Comparison of ENCODE assay signal across 20 cellular contexts in the genomic region with DNA sequence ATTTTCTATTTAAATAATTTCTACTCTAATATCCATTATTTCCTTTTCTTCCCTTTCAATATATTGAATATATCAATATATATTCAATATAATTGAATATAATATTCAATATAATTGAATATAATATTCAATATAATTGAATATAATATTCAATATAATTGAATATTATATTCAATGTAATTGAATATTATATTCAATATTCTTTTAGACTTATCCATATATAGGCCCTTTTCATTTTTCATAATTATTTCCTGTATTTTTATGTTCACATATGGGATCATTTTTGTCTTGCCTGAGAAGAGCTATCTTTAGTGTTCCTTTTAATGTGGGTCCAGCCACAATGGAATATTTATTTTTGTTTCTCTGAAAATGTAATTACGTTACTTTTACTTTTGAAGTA.
A peak's percentile ranks its signal among the peaks of the same experiment; 100 is the strongest.
DNase-seq lines count a peak whose midpoint lies in the region; ATAC-seq, FAIRE-seq and TF ChIP-seq lines count a peak whose summit lies in the region.
"Had no signal": no experiment of that assay in that cellular context is flagged by ENCODE, and none has a peak within 500 bp of the region (broad histone marks: within the 10 kb centered on the region; RNA-seq: fewer than 3 reads in every experiment).

No MANE protein-coding gene starts in this region.

- no peaks in the 10 kb centered on the region for H3K79me2 ChIP-seq in trophoblast cell (ENCODE audit: control insufficient read depth, insufficient read depth, low read length, poor library complexity)

- DNase-seq in kidney (no peak), trophoblast cell (no peak), UCSD-AML1 (lab: John Stamatoyannopoulos, UW; ENCODE audit: unreplicated experiment) (no peak), NCI-H345 treated with DMSO at 0.1 percent for 48 hours (lab: John Stamatoyannopoulos, UW; ENCODE audit: unreplicated experiment) (no peak)
- DNase-seq: 8988T; C1 segment of cervical spinal cord; Calu3; CD4-positive, alpha-beta memory T cell; COR-L47; DMS53; DMS79 treated with DMSO at 0.1 percent for 48 hours; GM23248; H7; HCEC 1CT had no signal

- H3K4me3 ChIP-seq in kidney (ENCODE audit: low read length in 2 of 2) (no peak overlapping the region), trophoblast cell (ENCODE audit: low read depth, low read length) (no peak overlapping the region)
- H3K4me3 ChIP-seq: GM23248 had no signal

- H4K91ac ChIP-seq in trophoblast cell (ENCODE audit: low read depth, low read length), result no peak overlapping the region

- H3K36me3 ChIP-seq in kidney (ENCODE audit: control insufficient read depth in 1 of 2, insufficient read depth in 2 of 2, low read length in 2 of 2) (no peaks in the 10 kb centered on the region), trophoblast cell (ENCODE audit: control insufficient read depth in 1 of 2, insufficient read depth in 2 of 2, low read length in 2 of 2) (no peaks in the 10 kb centered on the region)

- H3K14ac ChIP-seq in trophoblast cell (ENCODE audit: low read length), result no peak overlapping the region

- no peak overlapping the region for H3K4ac ChIP-seq in trophoblast cell (ENCODE audit: low read depth, low read length)

- H3K9ac ChIP-seq in kidney (ENCODE audit: low read length in 2 of 2), result no peak overlapping the region
- no peak overlapping the region for H3K9ac ChIP-seq in trophoblast cell (ENCODE audit: low read length)
- H3K9ac ChIP-seq: GM23248 had no signal

- H3K9me3 ChIP-seq in kidney (ENCODE audit: control insufficient read depth in 1 of 2, low read length in 2 of 2) (no peaks in the 10 kb centered on the region), trophoblast cell (ENCODE audit: insufficient read depth, low read depth, low read length) (no peaks in the 10 kb centered on the region)

- no peak overlapping the region for H3K23ac ChIP-seq in trophoblast cell (ENCODE audit: low read length)

- H3K79me1 ChIP-seq in trophoblast cell (ENCODE audit: low read length), result no peaks in the 10 kb centered on the region

- H2AFZ ChIP-seq in trophoblast cell (ENCODE audit: insufficient read depth, low read length, poor library complexity), result no peak overlapping the region
- H2AFZ ChIP-seq: GM23248 had no signal

- H4K8ac ChIP-seq in trophoblast cell (ENCODE audit: low read depth, low read length), result no peak overlapping the region

- WGBS in trophoblast cell (ENCODE audit: extremely low coverage, insufficient coverage, insufficient read length), result no CpG with 5 or more reads among the region's 1 CpG

- H3K4me1 ChIP-seq in kidney (ENCODE audit: control insufficient read depth in 1 of 2, insufficient read depth in 1 of 2, low read depth in 1 of 2, low read length in 2 of 2), result peaks cover 0 to 2% of the 10 kb centered on the region in 2 donors
- no peaks in the 10 kb centered on the region for H3K4me1 ChIP-seq in trophoblast cell (ENCODE audit: control insufficient read depth in 1 of 2, insufficient read depth in 2 of 2, low read length in 2 of 2)

- H3K27ac ChIP-seq in kidney (ENCODE audit: low read depth in 2 of 2, low read length in 2 of 2) (no peak overlapping the region), trophoblast cell (ENCODE audit: low read depth, low read length) (no peak overlapping the region)
- H3K27ac ChIP-seq: GM23248 had no signal

- H4K12ac ChIP-seq in trophoblast cell (ENCODE audit: low read depth, low read length), result no peak overlapping the region

- no peak overlapping the region for H2BK5ac ChIP-seq in trophoblast cell (ENCODE audit: low read depth, low read length, poor library complexity)

- H3K4me2 ChIP-seq in trophoblast cell (ENCODE audit: low read length), result no peak overlapping the region

- no peak for ATAC-seq in GM18861 (IDR thresholded peaks at IDR 0.05; ENCODE audit: unreplicated experiment)

- no peak for TF ChIP-seq CTCF in kidney (IDR thresholded peaks at IDR 0.05; ENCODE audit: borderline replicate concordance, extremely low read depth, insufficient read depth)

- no peak overlapping the region for H2BK120ac ChIP-seq in trophoblast cell (ENCODE audit: insufficient read depth, low read length, poor library complexity)

- H2AK5ac ChIP-seq in trophoblast cell (ENCODE audit: low read length), result no peak overlapping the region

- H3K27me3 ChIP-seq in trophoblast cell (ENCODE audit: insufficient read depth, low read length), result no peaks in the 10 kb centered on the region

- H2BK12ac ChIP-seq in trophoblast cell (ENCODE audit: low read length), result no peak overlapping the region

- H3K18ac ChIP-seq in trophoblast cell (ENCODE audit: low read length), result no peak overlapping the region

- intact Hi-C loops in kidney (cut with DNase I), result no loop called here

- FAIRE-seq in G401.6 (lab: Jason Lieb, UNC) (peak; percentile 78), colon (lab: Jason Lieb, UNC) (peak; percentile 88), kidney (lab: Jason Lieb, UNC) (peak; percentile 71)
- FAIRE-seq: GM12892, GM19239, H1 had no signal
